Comparison of ENCODE assay signal across 18 cellular contexts in the genomic region with DNA sequence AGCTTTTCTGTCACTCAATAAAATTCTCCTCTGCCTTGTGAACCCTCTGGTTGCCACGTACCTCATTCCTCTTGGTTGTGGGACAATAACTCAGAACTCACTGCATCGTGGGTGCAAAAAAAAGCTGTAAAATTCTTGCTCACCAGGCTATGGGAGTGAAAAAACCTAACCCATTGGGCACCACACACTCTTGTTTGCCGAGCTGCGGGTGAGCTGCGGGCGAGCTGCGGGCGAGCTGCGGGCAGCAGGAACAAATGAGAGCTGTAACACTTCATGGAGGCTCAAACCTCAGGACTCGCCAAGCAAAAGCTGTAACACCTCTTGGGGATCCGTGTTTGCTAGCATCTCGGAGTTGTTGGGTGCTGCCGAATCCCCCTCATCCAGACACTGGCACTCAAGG.
A peak's percentile ranks its signal among the peaks of the same experiment; 100 is the strongest.
DNase-seq lines count a peak whose midpoint lies in the region; ATAC-seq and TF ChIP-seq lines count a peak whose summit lies in the region.
"Had no signal": no experiment of that assay in that cellular context is flagged by ENCODE, and none has a peak within 500 bp of the region (broad histone marks: within the 10 kb centered on the region; RNA-seq: fewer than 3 reads in every experiment).

No MANE protein-coding gene starts in this region.

- H3K4me1 ChIP-seq in HEK293 (ENCODE audit: control insufficient read depth, insufficient read depth, low read length) = no peaks in the 10 kb centered on the region
- H3K4me1 ChIP-seq: A549; BLaER1 treated with 17β-estradiol and CSF1 and Interleukin-3, amounts not matched to agents 10 nM and 100 nM; Caco-2 had no signal

- no peaks in the 10 kb centered on the region for H3K36me3 ChIP-seq in HEK293 (ENCODE audit: control insufficient read depth in 2 of 2, insufficient read depth in 1 of 2, low read length in 2 of 2)
- H3K36me3 ChIP-seq in MG63 = no peaks in the 10 kb centered on the region
- H3K36me3 ChIP-seq: BLaER1 treated with 17β-estradiol and CSF1 and Interleukin-3, amounts not matched to agents 10 nM and 100 nM had no signal

- CTCF ChIA-PET in HEK293 (lab: Yijun Ruan, JAX) = no interaction called here

- no peak for ATAC-seq in effector memory CD8-positive, alpha-beta T cell (replicated peaks)
- ATAC-seq: A549; CD8-positive, alpha-beta T cell; GM12878 had no signal

- H3K4me1 Mint-ChIP-seq in effector memory CD8-positive, alpha-beta T cell (ENCODE audit: low read depth in 2 of 2) = no peaks in the 10 kb centered on the region
- H3K4me1 Mint-ChIP-seq: B cell had no signal

- POLR2A ChIA-PET in HEK293 (lab: Yijun Ruan, JAX) = no interaction called here

- no peak for TF ChIP-seq CTCF in HEK293 (tag by site-specific recombination; IDR thresholded peaks at IDR 0.05)

- no peak overlapping the region for H3K4me3 ChIP-seq in HEK293 (ENCODE audit: low read depth, low read length)
- H3K4me3 ChIP-seq in MG63 = no peak overlapping the region
- H3K4me3 ChIP-seq: A549; BLaER1 treated with 17β-estradiol and CSF1 and Interleukin-3, amounts not matched to agents 10 nM and 100 nM; GM12878 had no signal

- H3K27me3 Mint-ChIP-seq in effector memory CD8-positive, alpha-beta T cell = no peaks in the 10 kb centered on the region
- H3K27me3 Mint-ChIP-seq: B cell; CD4-positive, alpha-beta T cell had no signal

- no peaks in the 10 kb centered on the region for H3K36me3 Mint-ChIP-seq in effector memory CD8-positive, alpha-beta T cell (ENCODE audit: insufficient read depth)
- H3K36me3 Mint-ChIP-seq: CD8-positive, alpha-beta T cell had no signal

- no peaks in the 10 kb centered on the region for H3K27me3 ChIP-seq in MG63
- H3K27me3 ChIP-seq: BLaER1 treated with 17β-estradiol and CSF1 and Interleukin-3, amounts not matched to agents 10 nM and 100 nM had no signal

- DNase-seq in DMS53 (lab: John Stamatoyannopoulos, UW) = peak; percentile 16
- DNase-seq in DMS53 treated with DMSO at 0.1 percent for 48 hours (lab: John Stamatoyannopoulos, UW; ENCODE audit: unreplicated experiment) = no peak
- no peak for DNase-seq in effector memory CD8-positive, alpha-beta T cell
- no peak for DNase-seq in MG63
- DNase-seq: AML-193; Caco-2; Calu3; CD4-positive, alpha-beta T cell; CD8-positive, alpha-beta T cell; DMS79 treated with DMSO at 0.1 percent for 48 hours; GF-D8 had no signal

- no peaks in the 10 kb centered on the region for H3K9me3 ChIP-seq in HEK293 (ENCODE audit: control insufficient read depth, insufficient read depth, low read depth, low read length)
- H3K9me3 ChIP-seq in MG63 = no peaks in the 10 kb centered on the region
- H3K9me3 ChIP-seq: A549, Caco-2 had no signal

- no peak overlapping the region for H3K4me3 Mint-ChIP-seq in effector memory CD8-positive, alpha-beta T cell
- H3K4me3 Mint-ChIP-seq: B cell; CD4-positive, alpha-beta T cell; CD8-positive, alpha-beta T cell had no signal

- H3K27ac Mint-ChIP-seq in effector memory CD8-positive, alpha-beta T cell = no peak overlapping the region
- H3K27ac Mint-ChIP-seq: B cell; CD4-positive, alpha-beta T cell; CD8-positive, alpha-beta T cell had no signal

- peaks cover 11 to 16% of the 10 kb centered on the region in 2 donors for H3K9me3 Mint-ChIP-seq in effector memory CD8-positive, alpha-beta T cell

- no peak overlapping the region for H3K27ac ChIP-seq in HEK293 (ENCODE audit: extremely low read depth, low read depth, low read length)
- H3K27ac ChIP-seq: 22Rv1; A549; BLaER1 treated with 17β-estradiol and CSF1 and Interleukin-3, amounts not matched to agents 10 nM and 100 nM; C4-2B had no signal

TF ChIP-seq in HEK293, 187 proteins besides CTCF, POLR2A, EP300 and RAD21:
- TF ChIP-seq ZNF350 (tag by site-specific recombination; IDR thresholded peaks at IDR 0.05) = no peak
- TF ChIP-seq SETDB1 (IDR thresholded peaks at IDR 0.05; ENCODE audit: insufficient read length, low read length) = peak; percentile 34
